1 cellular context compared by ENCODE assay signal in genomic region chr16:9008335-9009260, GRCh38.
TF ChIP-seq lines count a peak whose summit lies in the region.

No MANE protein-coding gene starts in this region.

TF ChIP-seq in GM12878, 131 proteins besides CTCF, POLR2A, EP300 and RAD21 (continued from another document):
- TF ChIP-seq ZBTB4 (CRISPR knock-in tag; IDR thresholded peaks at IDR 0.05) (no peak), HSF1 (IDR thresholded peaks at IDR 0.05; ENCODE audit: low read depth, low read length) (no peak), ZBTB33 (IDR thresholded peaks at IDR 0.05) (no peak), CEBPB (IDR thresholded peaks at IDR 0.05; ENCODE audit: borderline replicate concordance in 1 of 2, low read depth in 2 of 2, low read length in 2 of 2) (no peak), IRF5 (IDR thresholded peaks at IDR 0.05; ENCODE audit: borderline replicate concordance) (no peak), GABPA (IDR thresholded peaks at IDR 0.05; ENCODE audit: low read depth) (no peak), KLF5 (IDR thresholded peaks at IDR 0.05; ENCODE audit: partially characterized antibody) (no peak), RAD51 (IDR thresholded peaks at IDR 0.05) (no peak), TAF1 (IDR thresholded peaks at IDR 0.05; ENCODE audit: borderline replicate concordance, low read depth, low read length) (no peak), PAX5 (IDR thresholded peaks at IDR 0.05; ENCODE audit: borderline replicate concordance, low read depth, low read length) (no peak; the same call in 1 of the 2 replicates), NR2F1 (conservative IDR thresholded peaks at IDR 0.05) (peak; percentile 76), CREB1 (IDR thresholded peaks at IDR 0.05; ENCODE audit: low read depth) (no peak), ZZZ3 (IDR thresholded peaks at IDR 0.05; ENCODE audit: control insufficient read depth, insufficient read length, low read depth) (no peak), ELK1 (IDR thresholded peaks at IDR 0.05; ENCODE audit: low read depth, low read length) (no peak), E4F1 (IDR thresholded peaks at IDR 0.05; ENCODE audit: borderline replicate concordance, partially characterized antibody) (no peak), IKZF2 (IDR thresholded peaks at IDR 0.05) (peak; percentile 49 to 58; a peak in 3 of 4 replicates), ZBTB40 (IDR thresholded peaks at IDR 0.05; ENCODE audit: borderline replicate concordance) (no peak), MEF2A (IDR thresholded peaks at IDR 0.05; ENCODE audit: insufficient read depth, low read depth, low read length) (0 out of 2 replicates have a peak, but pooled peaks have one; percentile 12), ZBTB11 (CRISPR knock-in tag; IDR thresholded peaks at IDR 0.05) (no peak), RELB (IDR thresholded peaks at IDR 0.05; ENCODE audit: low read depth) (no peak), TCF12 (IDR thresholded peaks at IDR 0.05; ENCODE audit: low read depth, low read length) (0 out of 2 replicates have a peak, but pooled peaks have one; percentile 33), HDAC6 (IDR thresholded peaks at IDR 0.05; ENCODE audit: unreplicated experiment) (no peak)
